In genomic region chr2:241126201-241126611, GRCh38 we compare ENCODE assay signal across 25 cellular contexts. TPM values are rescaled to one million over a fixed set of nuclear protein-coding genes. Genes with fewer than 3 reads are reported as not detected.
A peak's percentile ranks its signal among the peaks of the same experiment; 100 is the strongest.
DNase-seq lines count a peak whose midpoint lies in the region; ATAC-seq and TF ChIP-seq lines count a peak whose summit lies in the region.
"Had no signal": no experiment of that assay in that cellular context is flagged by ENCODE, and none has a peak within 500 bp of the region (broad histone marks: within the 10 kb centered on the region; RNA-seq: fewer than 3 reads in every experiment).

No MANE protein-coding gene starts in this region.

- DNase-seq in left ventricle myocardium superior, result peak; percentile 21
- no peak for DNase-seq in left ventricle myocardium inferior
- DNase-seq in Peyer's patch, result peak in 2 of 3 donors; percentile 30 to 43
- peak; percentile 79 for DNase-seq in left lobe of liver (ENCODE audit: low spot score)
- DNase-seq in suprapubic skin (ENCODE audit: low spot score in 2 of 2), result peak; percentile 48 to 64
- no peak for DNase-seq in HK-2 (ENCODE audit: unreplicated experiment)
- no peak for DNase-seq in AML-193 (lab: John Stamatoyannopoulos, UW)
- DNase-seq: brain microvascular endothelial cell; colonic mucosa; DMS53; foreskin melanocyte; midbrain; natural killer cell; NCI-H1092 treated with DMSO at 0.1 percent for 48 hours; NCI-H2029; NCI-H226; OCI-M1; Right ventricle myocardium superior; stimulated activated CD4-positive, alpha-beta T cell treated with anti-CD3 and anti-CD28 coated beads, Interleukin-4, amount 100 ng/mL, for 24 hours; stomach had no signal

- H3K4me3 ChIP-seq in left ventricle myocardium inferior, result no peak overlapping the region
- H3K4me3 ChIP-seq in Peyer's patch, result no peak overlapping the region
- H3K4me3 ChIP-seq in suprapubic skin, result no peak overlapping the region
- H3K4me3 ChIP-seq: adrenal gland, colonic mucosa, ovary, stomach, tibial nerve had no signal

- no peak for TF ChIP-seq POLR2A in Peyer's patch (IDR thresholded peaks at IDR 0.05)
- TF ChIP-seq POLR2A in suprapubic skin (IDR thresholded peaks at IDR 0.05), result no peak

- no peaks in the 10 kb centered on the region for H3K36me3 ChIP-seq in left ventricle myocardium inferior
- no peaks in the 10 kb centered on the region for H3K36me3 ChIP-seq in Peyer's patch
- peaks cover 9% of the 10 kb centered on the region for H3K36me3 ChIP-seq in suprapubic skin
- H3K36me3 ChIP-seq: adrenal gland, brain microvascular endothelial cell, colonic mucosa, ovary had no signal

- intact Hi-C loops in left ventricle myocardium superior (cut with micrococcal nuclease) (no loop called here), left ventricle myocardium inferior (cut with micrococcal nuclease) (no loop called here)

- no peak overlapping the region for H3K27ac ChIP-seq in left ventricle myocardium inferior (replicated peaks)
- peak overlapping the region in 1 of 4 donors; percentile 31 for H3K27ac ChIP-seq in Peyer's patch
- H3K27ac ChIP-seq in suprapubic skin, result no peak overlapping the region
- H3K27ac ChIP-seq: adrenal gland, brain microvascular endothelial cell, colonic mucosa, ovary, stomach, tibial nerve had no signal

- H3K27me3 ChIP-seq in left ventricle myocardium inferior (ENCODE audit: low read depth) (no peaks in the 10 kb centered on the region), Peyer's patch (no peaks in the 10 kb centered on the region), suprapubic skin (no peaks in the 10 kb centered on the region)
- H3K27me3 ChIP-seq: adrenal gland, brain microvascular endothelial cell, colonic mucosa, ovary, stomach, tibial nerve had no signal

- H3K9me3 ChIP-seq in left ventricle myocardium inferior (replicated peaks) (no peaks in the 10 kb centered on the region), Peyer's patch (no peaks in the 10 kb centered on the region), suprapubic skin (no peaks in the 10 kb centered on the region)
- H3K9me3 ChIP-seq: adrenal gland, colonic mucosa, ovary, stomach, tibial nerve had no signal

- H3K4me1 ChIP-seq in left ventricle myocardium inferior (no peaks in the 10 kb centered on the region), Peyer's patch (peaks cover 0 to 4% (median 0%) of the 10 kb centered on the region in 4 donors), suprapubic skin (peaks cover 5% of the 10 kb centered on the region)
- H3K4me1 ChIP-seq: adrenal gland, colonic mucosa, stomach, tibial nerve had no signal

- ATAC-seq in left ventricle myocardium superior (no peak), left lobe of liver (peak; percentile 53), GM18498 (IDR thresholded peaks at IDR 0.05; ENCODE audit: unreplicated experiment) (no peak)
- ATAC-seq: esophagus mucosa, natural killer cell had no signal

- 93% methylated on average over 8 of the region's 21 CpGs for WGBS in suprapubic skin

- TF ChIP-seq EP300 in suprapubic skin (IDR thresholded peaks at IDR 0.05), result no peak

- TF ChIP-seq CTCF in left ventricle myocardium inferior (IDR thresholded peaks at IDR 0.05; ENCODE audit: borderline replicate concordance) (no peak), Peyer's patch (IDR thresholded peaks at IDR 0.05) (no peak), suprapubic skin (IDR thresholded peaks at IDR 0.05) (no peak)

RNA-seq across cellular contexts. Expression of gene PASK, which starts 23.1 kb away (rescaled TPM):
- total RNA-seq in left ventricle myocardium superior (3.4 TPM), left ventricle myocardium inferior (3.4 TPM), Peyer's patch (100 to 1,000 TPM in 1 of 4 donors, 10 to 100 TPM in 3; 12.1 to 790 (median 26.7) TPM), left lobe of liver (5.0 TPM), suprapubic skin (10 to 100 TPM in 3 of 4 donors, 1 to 10 TPM in 1; 9.8 to 19.7 (median 14.6) TPM)

RNA-seq across cellular contexts. Expression of gene PPP1R7, which starts 24.1 kb away (rescaled TPM):
- 70.3 TPM for total RNA-seq in left ventricle myocardium superior
- 61.5 TPM for total RNA-seq in left ventricle myocardium inferior
- 10 to 100 TPM; 13.2 to 44.0 (median 28.1) TPM for total RNA-seq in Peyer's patch
- total RNA-seq in left lobe of liver, result 25.6 TPM
- total RNA-seq in suprapubic skin, result 100 to 1,000 TPM in 1 of 4 donors, 10 to 100 TPM in 3; 37.8 to 104 (median 44.4) TPM

RNA-seq across cellular contexts. Expression of gene MTERF4, which starts 24.1 kb away (rescaled TPM):
- total RNA-seq in left ventricle myocardium superior (25.8 TPM), left ventricle myocardium inferior (19.5 TPM), Peyer's patch (10 to 100 TPM; 28.9 to 55.4 (median 47.9) TPM), left lobe of liver (15.4 TPM), suprapubic skin (10 to 100 TPM; 30.0 to 81.8 (median 52.4) TPM)

Comparison
In these comparisons a context has a peak if more than half of its experiments do, and no peak if none do; other contexts are left out.
1. DNase-seq: peak in left ventricle myocardium superior (single experiment), Peyer's patch (2 of 3), left lobe of liver (single experiment) and suprapubic skin (2 of 2); none in left ventricle myocardium inferior (single experiment), HK-2 (single experiment) and AML-193 (0 of 2).